Comparison of ENCODE assay signal across 10 cellular contexts in genomic region chr9:94870793-94871558, GRCh38.
DNase-seq lines count a peak whose midpoint lies in the region; ATAC-seq and FAIRE-seq lines count a peak whose summit lies in the region.
"Had no signal": no experiment of that assay in that cellular context is flagged by ENCODE, and none has a peak within 500 bp of the region (broad histone marks: within the 10 kb centered on the region; RNA-seq: fewer than 3 reads in every experiment).

No MANE protein-coding gene starts in this region.

- no peak for FAIRE-seq in urothelium cell line (lab: Jason Lieb, UNC)
- FAIRE-seq: H1 had no signal

- H3K27me3 Mint-ChIP-seq in activated naive CD4-positive, alpha-beta T cell treated with anti-CD3 and anti-CD28 coated beads for 36 hours (ENCODE audit: low read depth) = no peaks in the 10 kb centered on the region

- peak overlapping the region; percentile 48 for H3K27ac Mint-ChIP-seq in activated naive CD4-positive, alpha-beta T cell treated with anti-CD3 and anti-CD28 coated beads for 36 hours

- H3K4me1 Mint-ChIP-seq in activated naive CD4-positive, alpha-beta T cell treated with anti-CD3 and anti-CD28 coated beads for 36 hours (ENCODE audit: low read depth) = peaks cover 37% of the 10 kb centered on the region

- H3K36me3 Mint-ChIP-seq in activated naive CD4-positive, alpha-beta T cell treated with anti-CD3 and anti-CD28 coated beads for 36 hours (ENCODE audit: low read depth) = peaks cover 1% of the 10 kb centered on the region

- no peaks in the 10 kb centered on the region for H3K9me3 ChIP-seq in aorta (ENCODE audit: control insufficient read depth, low read length)

- H3K27me3 ChIP-seq in aorta (ENCODE audit: control insufficient read depth in 1 of 2, insufficient read depth in 2 of 2, low read length in 1 of 2) = no peaks in the 10 kb centered on the region

- peak overlapping the region in 1 of 2 donors; percentile 86 for H3K27ac ChIP-seq in aorta (ENCODE audit: low read depth in 1 of 2, low read length in 2 of 2)

- CTCF ChIA-PET in activated naive CD4-positive, alpha-beta T cell treated with anti-CD3 and anti-CD28 coated beads for 36 hours (lab: Charles Lee) = interaction anchor here (0.7 kb wide), 1 partner anchor 1773 kb away, joined by 5 read pairs; no protein-coding TSS in a partner anchor

- no peaks in the 10 kb centered on the region for H3K9me3 Mint-ChIP-seq in activated naive CD4-positive, alpha-beta T cell treated with anti-CD3 and anti-CD28 coated beads for 36 hours

- intact Hi-C loops in activated naive CD4-positive, alpha-beta T cell treated with anti-CD3 and anti-CD28 coated beads for 36 hours (cut with micrococcal nuclease) = loop anchor here (1.0 kb wide), 1 partner anchor 10 kb away; no protein-coding TSS in a partner anchor
- intact Hi-C loops in aorta (cut with DNase I) = loop anchor here in 1 of 2 donors (5.0 kb wide), 1 partner anchor 46 kb away; no protein-coding TSS in a partner anchor

- H3K4me1 ChIP-seq in aorta (ENCODE audit: control insufficient read depth in 1 of 2, insufficient read depth in 2 of 2, low read length in 2 of 2) = peaks cover 8 to 19% of the 10 kb centered on the region in 2 donors

- no peak overlapping the region for H3K4me3 Mint-ChIP-seq in activated naive CD4-positive, alpha-beta T cell treated with anti-CD3 and anti-CD28 coated beads for 36 hours

- H3K4me3 ChIP-seq in aorta (ENCODE audit: low read length in 2 of 2) = no peak overlapping the region

- 95 to 96% methylated on average over 8 of the region's 8 CpGs for WGBS in aorta, 2 donors

- peak; percentile 27 for DNase-seq in activated naive CD4-positive, alpha-beta T cell treated with anti-CD3 and anti-CD28 coated beads for 36 hours
- no peak for DNase-seq in activated naive CD4-positive, alpha-beta T cell (lab: John Stamatoyannopoulos, UW)
- peak; percentile 20 for DNase-seq in activated T-helper 1 cell treated with Interleukin-2 at 50 U/mL for 16 hours (ENCODE audit: low read depth)
- DNase-seq in iris pigment epithelial cell (ENCODE audit: low read depth) = peak; percentile 79
- peak; percentile 40 for DNase-seq in urothelium cell line (ENCODE audit: low spot score)
- DNase-seq in NCI-H2171 treated with DMSO at 0.1 percent for 48 hours (lab: John Stamatoyannopoulos, UW) = no peak
- DNase-seq in aorta = no peak

- ATAC-seq in GM21390 (IDR thresholded peaks at IDR 0.05; ENCODE audit: unreplicated experiment) = no peak
- no peak for ATAC-seq in aorta (ENCODE audit: low FRiP score)
- ATAC-seq: left lobe of liver had no signal

- H3K36me3 ChIP-seq in aorta (ENCODE audit: control insufficient read depth in 1 of 2, insufficient read depth in 2 of 2, low read length in 1 of 2) = no peaks in the 10 kb centered on the region

Comparison
In these comparisons a context has a peak if more than half of its experiments do, and no peak if none do; other contexts are left out.
1. DNase-seq: peak in activated naive CD4-positive, alpha-beta T cell treated with anti-CD3 and anti-CD28 coated beads for 36 hours (single experiment), activated T-helper 1 cell treated with Interleukin-2 at 50 U/mL for 16 hours (single experiment), iris pigment epithelial cell (single experiment) and urothelium cell line (single experiment); none in activated naive CD4-positive, alpha-beta T cell (0 of 4), NCI-H2171 treated with DMSO at 0.1 percent for 48 hours (single experiment) and aorta (0 of 2).